In the genomic region with DNA sequence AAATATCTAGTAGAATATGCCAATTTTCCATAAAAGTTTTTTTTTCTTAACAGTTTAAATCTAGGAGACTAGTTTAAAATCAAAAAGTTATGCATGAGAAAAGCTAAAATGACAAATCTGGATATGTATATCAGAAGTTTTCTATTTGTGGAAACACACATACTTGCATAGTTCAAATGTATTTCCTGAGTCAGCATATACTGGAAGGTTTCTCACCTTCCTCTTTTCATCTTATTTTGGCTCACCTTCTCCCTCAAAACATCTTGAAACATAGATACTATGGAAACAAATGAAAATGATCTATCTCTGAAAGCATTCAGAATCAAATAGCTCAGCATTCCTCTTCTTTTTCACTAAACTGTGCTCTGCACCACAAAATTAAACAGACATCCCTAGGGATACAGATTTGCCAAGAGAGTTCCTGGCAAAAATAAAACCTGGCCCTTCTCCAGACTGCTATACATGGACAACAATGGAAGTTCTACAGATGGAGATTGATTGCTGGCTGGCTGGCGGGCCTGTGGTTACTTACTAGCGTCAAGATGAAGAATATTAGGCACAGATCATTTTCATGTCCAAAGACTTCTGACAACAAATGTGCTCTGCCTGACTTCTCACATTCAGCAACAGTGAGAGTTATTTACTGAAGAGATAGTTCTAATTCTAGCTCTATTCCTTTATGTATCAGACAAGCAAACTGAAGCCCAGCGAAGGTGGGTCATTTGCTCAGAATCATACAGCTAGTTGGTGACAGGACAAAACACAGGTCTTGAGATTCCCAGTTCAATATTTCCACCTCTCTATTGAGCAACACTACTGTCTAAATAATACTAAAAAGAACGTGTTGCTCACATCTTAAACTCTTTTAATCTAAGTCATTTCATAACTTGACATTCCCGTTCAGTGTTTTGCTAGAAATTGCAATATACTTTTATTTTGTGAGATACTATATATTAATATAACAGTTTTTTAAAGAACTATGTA, we compare ENCODE assay signal across 9 cellular contexts. TPM values are rescaled to one million over a fixed set of nuclear protein-coding genes. Genes with fewer than 3 reads are reported as not detected.
A peak's percentile ranks its signal among the peaks of the same experiment; 100 is the strongest.
DNase-seq lines count a peak whose midpoint lies in the region; ATAC-seq and TF ChIP-seq lines count a peak whose summit lies in the region.
"Had no signal": no experiment of that assay in that cellular context is flagged by ENCODE, and none has a peak within 500 bp of the region (broad histone marks: within the 10 kb centered on the region; RNA-seq: fewer than 3 reads in every experiment).

No MANE protein-coding gene starts in this region.

- H3K4me3 ChIP-seq in HAP-1 (no peak overlapping the region), SJCRH30 (no peak overlapping the region), gastroesophageal sphincter (peak overlapping the region; percentile 10 to 15)

- no peaks in the 10 kb centered on the region for H3K9me3 ChIP-seq in HAP-1
- H3K9me3 ChIP-seq in SJCRH30 (replicated peaks) = no peaks in the 10 kb centered on the region
- no peaks in the 10 kb centered on the region for H3K9me3 ChIP-seq in gastroesophageal sphincter

- peak overlapping the region; percentile 2 for H3K27ac Mint-ChIP-seq in stimulated activated naive B cell treated with anti-CD40 and anti-IgM and Interleukin-4, amounts not matched to agents 10 μg/mL and 1 μg/mL and 100 μg/mL, for 72 hours
- no peak overlapping the region for H3K27ac Mint-ChIP-seq in activated CD8-positive, alpha-beta T cell treated with anti-CD3 and anti-CD28 coated beads for 36 hours
- H3K27ac Mint-ChIP-seq: H9 had no signal

- WGBS in gastroesophageal sphincter (ENCODE audit: low coverage in 1 of 2), 2 donors = 13 to 32% methylated on average over 4 to 5 of the region's 5 CpGs

- H3K36me3 ChIP-seq in HAP-1 (replicated peaks) (no peaks in the 10 kb centered on the region), SJCRH30 (no peaks in the 10 kb centered on the region), gastroesophageal sphincter (no peaks in the 10 kb centered on the region)

- H3K27ac ChIP-seq in SJCRH30 (peak overlapping the region; percentile 1; the same call in 1 of the 2 replicates), gastroesophageal sphincter (peak overlapping the region; percentile 70 to 80 (median 72))

- peaks cover 15 to 24% of the 10 kb centered on the region in 2 donors for H3K36me3 Mint-ChIP-seq in stimulated activated naive B cell treated with anti-CD40 and anti-IgM and Interleukin-4, amounts not matched to agents 10 μg/mL and 1 μg/mL and 100 μg/mL, for 72 hours
- peaks cover 4% of the 10 kb centered on the region for H3K36me3 Mint-ChIP-seq in activated CD8-positive, alpha-beta T cell treated with anti-CD3 and anti-CD28 coated beads for 36 hours (ENCODE audit: low read depth)

- TF ChIP-seq CTCF in gastroesophageal sphincter (IDR thresholded peaks at IDR 0.05) = no peak
- no peak for TF ChIP-seq CTCF in activated CD8-positive, alpha-beta T cell treated with anti-CD3 and anti-CD28 coated beads for 36 hours (IDR thresholded peaks at IDR 0.05)

- H3K9me3 Mint-ChIP-seq in stimulated activated naive B cell treated with anti-CD40 and anti-IgM and Interleukin-4, amounts not matched to agents 10 μg/mL and 1 μg/mL and 100 μg/mL, for 72 hours = no peaks in the 10 kb centered on the region
- no peaks in the 10 kb centered on the region for H3K9me3 Mint-ChIP-seq in activated CD8-positive, alpha-beta T cell treated with anti-CD3 and anti-CD28 coated beads for 36 hours
- H3K9me3 Mint-ChIP-seq: H9 had no signal

- POLR2A ChIA-PET in activated CD8-positive, alpha-beta T cell treated with anti-CD3 and anti-CD28 coated beads for 36 hours (lab: Charles Lee) = no interaction called here

- H3K4me3 Mint-ChIP-seq in stimulated activated naive B cell treated with anti-CD40 and anti-IgM and Interleukin-4, amounts not matched to agents 10 μg/mL and 1 μg/mL and 100 μg/mL, for 72 hours = peak overlapping the region in 1 of 2 donors; percentile 42
- no peak overlapping the region for H3K4me3 Mint-ChIP-seq in activated CD8-positive, alpha-beta T cell treated with anti-CD3 and anti-CD28 coated beads for 36 hours
- H3K4me3 Mint-ChIP-seq: H9 had no signal

- peak; percentile 58 for ATAC-seq in gastroesophageal sphincter
- ATAC-seq in stimulated activated naive B cell treated with anti-CD40 and anti-IgM and Interleukin-4, amounts not matched to agents 10 μg/mL and 1 μg/mL and 100 μg/mL, for 72 hours (replicated peaks) = no peak
- no peak for ATAC-seq in GM21381 (IDR thresholded peaks at IDR 0.05; ENCODE audit: unreplicated experiment)
- ATAC-seq in HG03354 (IDR thresholded peaks at IDR 0.05; ENCODE audit: poor library complexity, severe bottlenecking, unreplicated experiment) = no peak
- no peak for ATAC-seq in activated CD8-positive, alpha-beta T cell treated with anti-CD3 and anti-CD28 coated beads for 36 hours

- in situ Hi-C loops in HAP-1 (cut with MboI; ENCODE audit: low sequenced_read_pairs) = no loop called here

- H3K27me3 Mint-ChIP-seq in stimulated activated naive B cell treated with anti-CD40 and anti-IgM and Interleukin-4, amounts not matched to agents 10 μg/mL and 1 μg/mL and 100 μg/mL, for 72 hours = no peaks in the 10 kb centered on the region
- no peaks in the 10 kb centered on the region for H3K27me3 Mint-ChIP-seq in activated CD8-positive, alpha-beta T cell treated with anti-CD3 and anti-CD28 coated beads for 36 hours

- no peak for TF ChIP-seq EP300 in gastroesophageal sphincter (IDR thresholded peaks at IDR 0.05)

- TF ChIP-seq POLR2A in gastroesophageal sphincter (IDR thresholded peaks at IDR 0.05) = no peak

- CTCF ChIA-PET in activated CD8-positive, alpha-beta T cell treated with anti-CD3 and anti-CD28 coated beads for 36 hours (lab: Charles Lee) = interaction anchor here (1.8 to 3.1 kb wide), 2 partner anchors 59 to 76 kb away, joined by 5 to 11 read pairs; no protein-coding TSS in a partner anchor

- DNase-seq in HAP-1 (ENCODE audit: low spot score in 2 of 2) = peak; percentile 47 to 70
- peak; percentile 77 to 83 for DNase-seq in SJCRH30
- DNase-seq in stimulated activated naive B cell treated with anti-CD40 and anti-IgM and Interleukin-4, amounts not matched to agents 10 μg/mL and 1 μg/mL and 100 μg/mL, for 72 hours = no peak
- no peak for DNase-seq in activated CD4-positive, alpha-beta T cell treated with anti-CD3 and anti-CD28 coated beads, Interleukin-2, amount 50 U/mL, for 1 hour
- DNase-seq in activated CD8-positive, alpha-beta T cell treated with anti-CD3 and anti-CD28 coated beads for 36 hours = no peak
- DNase-seq: H9 had no signal

- intact Hi-C loops in activated CD8-positive, alpha-beta T cell treated with anti-CD3 and anti-CD28 coated beads for 36 hours (cut with micrococcal nuclease) = no loop called here

- H3K4me1 Mint-ChIP-seq in stimulated activated naive B cell treated with anti-CD40 and anti-IgM and Interleukin-4, amounts not matched to agents 10 μg/mL and 1 μg/mL and 100 μg/mL, for 72 hours = peaks cover 34 to 63% of the 10 kb centered on the region in 2 donors
- peaks cover 45% of the 10 kb centered on the region for H3K4me1 Mint-ChIP-seq in activated CD8-positive, alpha-beta T cell treated with anti-CD3 and anti-CD28 coated beads for 36 hours (ENCODE audit: low read depth)
- H3K4me1 Mint-ChIP-seq: H9 had no signal

- H3K4me1 ChIP-seq in HAP-1 (no peaks in the 10 kb centered on the region; the same call in 1 of the 2 replicates), SJCRH30 (peaks cover 21% of the 10 kb centered on the region), gastroesophageal sphincter (peaks cover 7 to 82% (median 19%) of the 10 kb centered on the region in 3 donors)

- H3K27me3 ChIP-seq in HAP-1 (ENCODE audit: low read depth) (peaks cover 31% of the 10 kb centered on the region), SJCRH30 (no peaks in the 10 kb centered on the region), gastroesophageal sphincter (no peaks in the 10 kb centered on the region)

RNA-seq across cellular contexts. Expression of a gene that starts 26.6 kb away (rescaled TPM):
- 9.6 and 9.8 TPM in 2 replicates for total RNA-seq in SJCRH30 (2014; rRNA removed; shearing (Covaris generic))
- total RNA-seq in gastroesophageal sphincter = 10 to 100 TPM; 10.2 to 39.2 (median 32.9) TPM
- 1 to 10 TPM; 8.1 to 9.0 TPM for total RNA-seq in activated CD8-positive, alpha-beta T cell treated with anti-CD3 and anti-CD28 coated beads for 36 hours

Comparison
In these comparisons a context has a peak if more than half of its experiments do, and no peak if none do; other contexts are left out.
1. DNase-seq: peak in HAP-1 (2 of 2) and SJCRH30 (2 of 2); none in stimulated activated naive B cell treated with anti-CD40 and anti-IgM and Interleukin-4, amounts not matched to agents 10 μg/mL and 1 μg/mL and 100 μg/mL, for 72 hours (single experiment), activated CD4-positive, alpha-beta T cell treated with anti-CD3 and anti-CD28 coated beads, Interleukin-2, amount 50 U/mL, for 1 hour (single experiment) and activated CD8-positive, alpha-beta T cell treated with anti-CD3 and anti-CD28 coated beads for 36 hours (single experiment).
2. H3K4me3 ChIP-seq: peak in gastroesophageal sphincter (2 of 2); none in HAP-1 (single experiment) and SJCRH30 (single experiment).